ENCODE assay signal across 35 cellular contexts in the genomic region with DNA sequence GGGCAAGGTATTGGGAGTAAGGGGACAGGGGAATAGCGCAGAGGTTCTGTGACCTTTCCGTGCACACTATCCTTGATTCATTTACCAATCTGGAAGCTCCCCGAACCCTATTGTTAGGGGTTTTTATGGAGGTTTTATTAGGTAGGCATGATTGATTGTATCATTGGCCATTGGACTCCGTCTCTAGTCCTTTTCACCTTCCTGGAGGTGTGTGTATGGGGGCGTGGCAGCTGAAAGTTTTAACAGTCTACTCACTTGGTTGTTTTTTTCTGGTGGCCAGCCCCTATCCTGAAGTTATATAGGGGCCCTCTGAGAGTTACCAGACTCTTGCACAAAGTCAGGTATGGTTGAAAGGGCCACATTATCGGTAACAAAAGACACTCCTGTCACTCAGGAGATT.
"Had no signal": no experiment of that assay in that cellular context is flagged by ENCODE, and none has a peak within 500 bp of the region (broad histone marks: within the 10 kb centered on the region; RNA-seq: fewer than 3 reads in every experiment).

No MANE protein-coding gene starts in this region.

- H3K9me3 ChIP-seq: adrenal gland, body of pancreas, breast epithelium had no signal

- H3K4me1 ChIP-seq: breast epithelium had no signal

- H3K27ac ChIP-seq: adrenal gland, body of pancreas, brain microvascular endothelial cell, breast epithelium, WERI-Rb-1 had no signal

- DNase-seq: activated CD4-positive, alpha-beta memory T cell treated with anti-CD3 and anti-CD28 coated beads, Interleukin-2, amount 10 ng/mL, durations not matched to agents 7 days and 5 days; activated CD4-positive, alpha-beta T cell treated with anti-CD3 and anti-CD28 coated beads for 1 hour; activated CD4-positive, alpha-beta T cell treated with anti-CD3 and anti-CD28 coated beads for 36 hours; activated CD4-positive, alpha-beta T cell treated with anti-CD3 and anti-CD28 coated beads for 48 hours; activated CD4-positive, alpha-beta T cell treated with anti-CD3 and anti-CD28 coated beads, Interleukin-2, amount 10 ng/mL, durations not matched to agents 7 days and 5 days; activated CD4-positive, alpha-beta T cell treated with anti-CD3 and anti-CD28 coated beads, Interleukin-2, amount 50 U/mL, for 48 hours; activated CD4-positive, CD25-positive, alpha-beta regulatory T cell; activated CD8-positive, alpha-beta memory T cell treated with anti-CD3 and anti-CD28 coated beads for 24 hours; activated CD8-positive, alpha-beta memory T cell treated with anti-CD3 and anti-CD28 coated beads, Interleukin-2, amount 10 ng/mL, durations not matched to agents 7 days and 5 days; activated CD8-positive, alpha-beta memory T cell treated with anti-CD3 and anti-CD28 coated beads, Interleukin-2, amount 50 U/mL, for 48 hours; activated CD8-positive, alpha-beta T cell treated with anti-CD3 and anti-CD28 coated beads, Interleukin-2, amount 10 ng/mL, durations not matched to agents 7 days and 5 days; activated effector memory CD4-positive, alpha-beta T cell treated with anti-CD3 and anti-CD28 coated beads, Interleukin-2, amount 50 U/mL, for 16 hours; activated gamma-delta T cell treated with Interleukin-2 at 50 U/mL for 16 hours; activated naive CD4-positive, alpha-beta T cell; activated naive CD4-positive, alpha-beta T cell treated with anti-CD3 and anti-CD28 coated beads for 36 hours; activated naive CD4-positive, alpha-beta T cell treated with anti-CD3 and anti-CD28 coated beads, Interleukin-2, amount 50 U/mL, for 16 hours; activated naive CD8-positive, alpha-beta T cell treated with anti-CD3 and anti-CD28 coated beads for 36 hours; activated T-cell treated with anti-CD3 and anti-CD28 coated beads, Interleukin-2, amount 50 U/mL, for 24 hours; activated T-cell treated with anti-CD3 and anti-CD28 coated beads, Interleukin-2, amount 50 U/mL, for 48 hours; adrenal gland; amniotic stem cell; aorta; body of pancreas; brain microvascular endothelial cell; central memory CD4-positive, alpha-beta T cell; T-helper 1 cell; T-helper 2 cell; T-helper 9 cell; WERI-Rb-1 had no signal

- H3K36me3 ChIP-seq: adrenal gland, brain microvascular endothelial cell, breast epithelium, WERI-Rb-1 had no signal

- H3K27me3 ChIP-seq: adrenal gland, body of pancreas, brain microvascular endothelial cell, breast epithelium had no signal

- FAIRE-seq: astrocyte had no signal

- ATAC-seq: activated CD4-positive, alpha-beta T cell treated with anti-CD3 and anti-CD28 coated beads for 36 hours; activated CD4-positive, CD25-positive, alpha-beta regulatory T cell treated with anti-CD3 and anti-CD28 coated beads, Interleukin-2, amount 50 U/mL, for 24 hours; activated CD8-positive, alpha-beta memory T cell treated with anti-CD3 and anti-CD28 coated beads, Interleukin-2, amount 10 ng/mL, durations not matched to agents 7 days and 5 days; activated CD8-positive, alpha-beta T cell treated with anti-CD3 and anti-CD28 coated beads, Interleukin-2, amount 10 ng/mL, durations not matched to agents 7 days and 5 days; activated naive CD4-positive, alpha-beta T cell treated with anti-CD3 and anti-CD28 coated beads, Interleukin-2, amount 50 U/mL, for 72 hours; activated T-helper 17 cell treated with anti-CD3 and anti-CD28 coated beads, Interleukin-2, amount 50 U/mL, for 72 hours; body of pancreas; WTC11 had no signal

- H3K4me3 ChIP-seq: adrenal gland, body of pancreas, breast epithelium had no signal
